31 cellular contexts compared by ENCODE assay signal in the genomic region with DNA sequence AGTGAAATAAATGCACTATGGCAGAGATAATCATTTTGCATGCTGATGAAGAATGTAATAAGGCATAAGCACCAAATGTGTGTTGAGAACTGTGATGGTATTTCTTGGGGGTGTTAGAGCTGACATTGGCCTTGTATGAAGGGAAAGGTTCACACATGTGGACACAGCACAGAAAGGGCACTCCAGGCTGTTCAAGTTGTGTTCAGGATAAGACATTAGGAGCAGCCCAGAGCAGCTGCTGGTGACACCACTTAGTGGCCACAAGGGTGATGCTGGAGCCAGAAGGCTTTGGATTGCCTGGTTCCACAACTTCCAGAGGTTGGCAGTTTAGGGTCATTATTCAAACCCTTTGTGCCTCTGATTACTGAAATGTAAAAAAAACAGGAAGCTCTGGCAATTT.
"Had no signal": no experiment of that assay in that cellular context is flagged by ENCODE, and none has a peak within 500 bp of the region (broad histone marks: within the 10 kb centered on the region; RNA-seq: fewer than 3 reads in every experiment).

No MANE protein-coding gene starts in this region.

- H3K27ac Mint-ChIP-seq: activated CD4-positive, alpha-beta T cell treated with anti-CD3 and anti-CD28 coated beads for 36 hours; activated naive CD8-positive, alpha-beta T cell; effector memory CD8-positive, alpha-beta T cell; naive thymus-derived CD8-positive, alpha-beta T cell; T-helper 2 cell treated with Interferon-gamma antibody and Interleukin-4, amounts not matched to agents 5 μg/mL and 100 μg/mL, for 36 hours had no signal

- H3K9me3 Mint-ChIP-seq: effector memory CD8-positive, alpha-beta T cell; naive thymus-derived CD8-positive, alpha-beta T cell; neural crest cell; T-helper 2 cell treated with Interferon-gamma antibody and Interleukin-4, amounts not matched to agents 5 μg/mL and 100 μg/mL, for 36 hours had no signal

- H3K4me3 Mint-ChIP-seq: activated CD4-positive, alpha-beta T cell treated with anti-CD3 and anti-CD28 coated beads for 36 hours; activated naive CD8-positive, alpha-beta T cell; effector memory CD8-positive, alpha-beta T cell; naive thymus-derived CD8-positive, alpha-beta T cell; neural crest cell; T-helper 2 cell treated with Interferon-gamma antibody and Interleukin-4, amounts not matched to agents 5 μg/mL and 100 μg/mL, for 36 hours had no signal

- H3K4me1 ChIP-seq: left lung, pancreas, prostate gland, suprapubic skin, tibial artery had no signal

- FAIRE-seq: endothelial cell of umbilical vein, pancreas had no signal

- H3K4me1 Mint-ChIP-seq: activated CD4-positive, alpha-beta T cell treated with anti-CD3 and anti-CD28 coated beads for 36 hours; naive thymus-derived CD8-positive, alpha-beta T cell; neural crest cell had no signal

- H3K36me3 Mint-ChIP-seq: activated naive CD8-positive, alpha-beta T cell; naive thymus-derived CD8-positive, alpha-beta T cell had no signal

- DNase-seq: activated CD4-positive, alpha-beta T cell treated with anti-CD3 and anti-CD28 coated beads for 36 hours; activated CD4-positive, CD25-positive, alpha-beta regulatory T cell; activated CD8-positive, alpha-beta memory T cell treated with anti-CD3 and anti-CD28 coated beads for 24 hours; activated effector memory CD4-positive, alpha-beta T cell treated with Interleukin-2 at 50 U/mL for 16 hours; activated naive CD4-positive, alpha-beta T cell treated with Interleukin-2 at 50 U/mL for 16 hours; anterior cingulate cortex; cerebellar nuclear complex; effector memory CD8-positive, alpha-beta T cell; foreskin fibroblast; head of caudate nucleus; hippocampal formation; kidney glomerular epithelial cell; mammary epithelial cell; naive thymus-derived CD8-positive, alpha-beta T cell; nucleus accumbens; pancreas; retina; stimulated activated CD4-positive, alpha-beta T cell treated with anti-CD3 and anti-CD28 coated beads, Interleukin-15, amount 100 ng/mL, for 24 hours; stimulated activated CD4-positive, alpha-beta T cell treated with anti-CD3 and anti-CD28 coated beads, Interleukin-2, amount 100 ng/mL, for 24 hours; stimulated activated naive CD4-positive, alpha-beta T cell; T-helper 1 cell; tibial artery had no signal

- ATAC-seq: activated CD4-positive, alpha-beta T cell treated with anti-CD3 and anti-CD28 coated beads for 36 hours; effector memory CD8-positive, alpha-beta T cell; left lung; naive thymus-derived CD8-positive, alpha-beta T cell; pancreas had no signal

- H3K27me3 ChIP-seq: left lung, pancreas, suprapubic skin, tibial artery had no signal

- H3K9me3 ChIP-seq: pancreas, prostate gland had no signal

- H3K4me2 ChIP-seq: smooth muscle cell had no signal

- H3K36me3 ChIP-seq: left lung, pancreas, prostate gland, suprapubic skin, tibial artery had no signal

- H3K4me3 ChIP-seq: coronary artery, left lung, pancreas, prostate gland, smooth muscle cell, suprapubic skin, tibial artery had no signal

- H3K27ac ChIP-seq: coronary artery, left lung, pancreas, prostate gland, suprapubic skin, tibial artery had no signal

- H3K27me3 Mint-ChIP-seq: activated CD4-positive, alpha-beta T cell treated with anti-CD3 and anti-CD28 coated beads for 36 hours; activated naive CD8-positive, alpha-beta T cell; effector memory CD8-positive, alpha-beta T cell; naive thymus-derived CD8-positive, alpha-beta T cell had no signal
